Comparison of ENCODE assay signal across 9 cellular contexts in the genomic region with DNA sequence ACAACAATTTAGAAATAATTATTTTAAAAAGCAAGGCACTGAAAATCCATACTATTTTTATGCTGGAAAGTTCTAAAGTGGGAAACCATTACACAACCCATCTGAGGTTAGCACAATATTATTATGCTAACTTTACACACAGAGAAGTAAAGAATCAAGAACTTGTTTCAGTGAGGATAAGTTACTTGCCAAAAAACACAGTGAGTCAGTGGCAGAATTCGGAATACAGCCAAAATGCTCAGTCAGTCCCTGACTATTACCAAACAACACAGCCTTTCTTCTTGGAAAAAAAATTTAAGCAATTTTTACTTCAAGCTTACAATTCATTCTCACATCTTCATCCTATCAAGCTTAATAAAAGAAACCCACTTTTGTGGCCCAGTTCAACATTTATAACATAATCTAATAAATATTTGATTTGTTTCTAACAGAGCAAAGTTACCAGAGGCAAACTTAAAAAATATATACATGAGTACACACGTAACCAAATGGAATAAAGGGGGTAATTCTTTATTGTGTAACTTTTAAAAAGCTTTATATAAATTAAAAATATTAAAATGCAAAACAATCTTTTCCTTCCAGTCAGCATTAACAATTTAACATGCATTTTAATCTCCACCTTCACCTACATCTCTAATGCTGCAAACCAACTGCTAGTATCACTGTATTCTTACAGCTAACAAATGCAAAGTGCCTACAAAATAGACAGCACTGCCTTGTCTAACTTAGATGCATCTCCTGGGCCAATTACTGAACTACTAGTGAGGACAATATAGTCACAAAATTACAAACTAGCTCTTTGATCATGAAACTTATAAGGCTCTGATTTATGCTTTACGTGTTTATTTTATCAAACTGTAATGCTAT. TPM values are rescaled to one million over a fixed set of nuclear protein-coding genes. Genes with fewer than 3 reads are reported as not detected.
DNase-seq lines count a peak whose midpoint lies in the region; ATAC-seq, FAIRE-seq and TF ChIP-seq lines count a peak whose summit lies in the region.
"Had no signal": no experiment of that assay in that cellular context is flagged by ENCODE, and none has a peak within 500 bp of the region (broad histone marks: within the 10 kb centered on the region; RNA-seq: fewer than 3 reads in every experiment).

No MANE protein-coding gene starts in this region.

- H4K20me1 ChIP-seq in HepG2 (ENCODE audit: insufficient read depth, low read length), result no peaks in the 10 kb centered on the region

- no peaks in the 10 kb centered on the region for H3K27me3 ChIP-seq in liver (ENCODE audit: control insufficient read depth in 4 of 4, insufficient read depth in 4 of 4, low read length in 3 of 4)
- no peaks in the 10 kb centered on the region for H3K27me3 ChIP-seq in HepG2 (ENCODE audit: control insufficient read depth in 1 of 2, insufficient read depth in 2 of 2, low read length in 2 of 2)
- H3K27me3 ChIP-seq in breast epithelium, result no peaks in the 10 kb centered on the region

- H3K79me2 ChIP-seq in HepG2 (ENCODE audit: insufficient read depth, low read length), result no peaks in the 10 kb centered on the region

- DNase-seq in HepG2 (ENCODE audit: low spot score) (no peak), breast epithelium (ENCODE audit: low spot score in 2 of 2) (peak in 1 of 2 donors; percentile 57), kidney (no peak), T-helper 2 cell (no peak), NCI-H82 (lab: John Stamatoyannopoulos, UW) (no peak), DMS53 (lab: John Stamatoyannopoulos, UW) (no peak)
- DNase-seq in effector CD8-positive, alpha-beta T cell (lab: John Stamatoyannopoulos, UW), result no peak

- no peak for FAIRE-seq in HepG2 (lab: Jason Lieb, UNC)
- peak; percentile 72 for FAIRE-seq in kidney (lab: Jason Lieb, UNC)

- no peak for TF ChIP-seq EP300 in HepG2 (IDR thresholded peaks at IDR 0.05; ENCODE audit: low read depth in 2 of 2, low read length in 2 of 2)
- TF ChIP-seq EP300 in HepG2 (CRISPR knock-in tag; IDR thresholded peaks at IDR 0.05; ENCODE audit: borderline replicate concordance), result no peak

- WGBS in liver, result 76% methylated on average over 3 of the region's 3 CpGs
- 99% methylated on average over 3 of the region's 3 CpGs for WGBS in HepG2 (ENCODE audit: low lambda C conversion rate)

- H3K27ac ChIP-seq in liver (ENCODE audit: low read depth in 1 of 2, low read length in 2 of 2) (no peak overlapping the region), HepG2 (ENCODE audit: extremely low read length, insufficient read depth, low read length) (no peak overlapping the region), breast epithelium (peak overlapping the region; percentile 15 to 40), kidney (ENCODE audit: low read depth in 2 of 2, low read length in 2 of 2) (no peak overlapping the region)
- H3K27ac ChIP-seq: C4-2B had no signal

- no peak for ATAC-seq in HepG2

- TF ChIP-seq POLR2A in HepG2 (IDR thresholded peaks at IDR 0.05; ENCODE audit: insufficient read depth in 1 of 2, low read depth in 2 of 2, low read length in 2 of 2) (no peak), breast epithelium (IDR thresholded peaks at IDR 0.05) (no peak)

- POLR2A ChIA-PET in HepG2 (lab: Yijun Ruan, JAX), result no interaction called here

- H3K4me1 ChIP-seq in liver (ENCODE audit: control insufficient read depth in 4 of 4, insufficient read depth in 4 of 4, low read length in 3 of 4) (no peaks in the 10 kb centered on the region), HepG2 (ENCODE audit: insufficient read depth, low read length) (no peaks in the 10 kb centered on the region), breast epithelium (no peaks in the 10 kb centered on the region), kidney (ENCODE audit: control insufficient read depth in 1 of 2, insufficient read depth in 1 of 2, low read depth in 1 of 2, low read length in 2 of 2) (no peaks in the 10 kb centered on the region)

- no TSS peak for BruUV-seq in HepG2 (replicated peaks; lab: Mats Ljungman, UMichigan)

- peak in 1 of 2 donors; percentile 13 for TF ChIP-seq RAD21 in liver (IDR thresholded peaks at IDR 0.05)
- TF ChIP-seq RAD21 in HepG2 (CRISPR knock-in tag; IDR thresholded peaks at IDR 0.05), result no peak

- no peak overlapping the region for H3K4me2 ChIP-seq in HepG2 (ENCODE audit: low read depth, low read length)

- intact Hi-C loops in HepG2 (cut with micrococcal nuclease; ENCODE audit: unreplicated experiment) (no loop called here), breast epithelium (cut with DNase I; ENCODE audit: low total_unique reads) (no loop called here), kidney (cut with DNase I) (no loop called here)

- no peaks in the 10 kb centered on the region for H3K9me3 ChIP-seq in liver (ENCODE audit: control insufficient read depth in 4 of 4, low read length in 3 of 4)
- H3K9me3 ChIP-seq in HepG2 (ENCODE audit: low read length), result no peaks in the 10 kb centered on the region
- no peaks in the 10 kb centered on the region for H3K9me3 ChIP-seq in breast epithelium
- no peaks in the 10 kb centered on the region for H3K9me3 ChIP-seq in kidney (ENCODE audit: control insufficient read depth in 1 of 2, low read length in 2 of 2)

- CTCF ChIA-PET in HepG2 (lab: Yijun Ruan, JAX; ENCODE audit: low intra/inter-chr PET ratio, low total read pairs), result no interaction called here

- H3K36me3 ChIP-seq in liver (ENCODE audit: control insufficient read depth in 4 of 4, insufficient read depth in 3 of 4, low read depth in 1 of 4, low read length in 3 of 4) (no peaks in the 10 kb centered on the region), HepG2 (replicated peaks in 1 of 2; ENCODE audit: control insufficient read depth in 1 of 2, insufficient read depth in 2 of 2, low read length in 2 of 2) (peaks cover 0 to 8% of the 10 kb centered on the region in 2 experiments; a peak in 4 of 5 replicates), breast epithelium (no peaks in the 10 kb centered on the region), kidney (ENCODE audit: control insufficient read depth in 1 of 2, insufficient read depth in 2 of 2, low read length in 2 of 2) (no peaks in the 10 kb centered on the region)

- no peak overlapping the region for H2AFZ ChIP-seq in HepG2 (ENCODE audit: low read length)

- no peak overlapping the region for H3K4me3 ChIP-seq in liver (ENCODE audit: low read depth in 1 of 3, low read length in 3 of 3)
- H3K4me3 ChIP-seq in HepG2 (replicated peaks in 1 of 3; ENCODE audit: insufficient read depth in 1 of 3, low read depth in 2 of 3, low read length in 3 of 3), result no peak overlapping the region
- H3K4me3 ChIP-seq in breast epithelium, result no peak overlapping the region
- H3K4me3 ChIP-seq in kidney (ENCODE audit: low read length in 2 of 2), result no peak overlapping the region

- in situ Hi-C loops in HepG2 (cut with HindIII; ENCODE audit: extremely low pct_ligation_motif_present, low pct_unique_long_range_greater_than_20kb), result no loop called here

- H3K9ac ChIP-seq in liver (ENCODE audit: low read depth in 1 of 2, low read length in 2 of 2) (no peak overlapping the region), HepG2 (ENCODE audit: insufficient read depth, low read depth, low read length) (no peak overlapping the region), kidney (ENCODE audit: low read length in 2 of 2) (no peak overlapping the region)

- no peak for TF ChIP-seq CTCF in liver (IDR thresholded peaks at IDR 0.05; ENCODE audit: low read depth, low read length, missing input control)
- TF ChIP-seq CTCF in HepG2 (CRISPR knock-in tag; IDR thresholded peaks at IDR 0.05), result no peak
- no peak for TF ChIP-seq CTCF in breast epithelium (IDR thresholded peaks at IDR 0.05)
- no peak for TF ChIP-seq CTCF in kidney (IDR thresholded peaks at IDR 0.05; ENCODE audit: borderline replicate concordance, extremely low read depth, insufficient read depth)

TF ChIP-seq in liver, 16 proteins besides CTCF, POLR2A, EP300 and RAD21:
- TF ChIP-seq FOXA1 (IDR thresholded peaks at IDR 0.05) (no peak), JUND (IDR thresholded peaks at IDR 0.05) (peak; percentile 42 to 64), FOXA2 (IDR thresholded peaks at IDR 0.05) (no peak), RXRA (IDR thresholded peaks at IDR 0.05) (peak in 1 of 2 donors; percentile 19), SP1 (IDR thresholded peaks at IDR 0.05) (no peak)

TF ChIP-seq in HepG2, 621 proteins besides CTCF, POLR2A, EP300 and RAD21 (continues in another document):
- TF ChIP-seq ZNF432 (CRISPR knock-in tag; IDR thresholded peaks at IDR 0.05; ENCODE audit: borderline replicate concordance) (no peak), TAF1 (CRISPR knock-in tag; IDR thresholded peaks at IDR 0.05) (no peak), ZFP1 (CRISPR knock-in tag; IDR thresholded peaks at IDR 0.05) (no peak), ZNF136 (CRISPR knock-in tag; IDR thresholded peaks at IDR 0.05; ENCODE audit: low read depth) (no peak), ZNF790 (CRISPR knock-in tag; IDR thresholded peaks at IDR 0.05; ENCODE audit: borderline replicate concordance) (no peak), NCOA2 (CRISPR knock-in tag; IDR thresholded peaks at IDR 0.05) (no peak)

RNA-seq across cellular contexts. Expression of gene CCDC88A, which starts 55.2 kb away (rescaled TPM):
- total RNA-seq in liver, result 10 to 100 TPM; 20.3 to 31.0 TPM
- polyA plus RNA-seq in liver, result 10 to 100 TPM in 1 of 2 donors, 1 to 10 TPM in 1; 4.0 to 10.7 TPM
- total RNA-seq in HepG2 (2016; rRNA removed; fragmentation: Illumina TruSeq; extraction: Trizol), result 84.1 and 112 TPM in 2 replicates
- 8.0 and 11.9 TPM in 2 replicates for total RNA-seq in HepG2 (2016; cell fraction: cytosol; rRNA removed; fragmentation: Illumina TruSeq; extraction: Trizol; ENCODE audit: low read depth)
- 79.7 and 118 TPM in 2 replicates for total RNA-seq in HepG2 (2016; cell fraction: insoluble cytoplasmic fraction; rRNA removed; fragmentation: Illumina TruSeq; extraction: Trizol)
- 26.2 and 31.6 TPM in 2 replicates for total RNA-seq in HepG2 (2016; cell fraction: membrane; rRNA removed; fragmentation: Illumina TruSeq; extraction: Trizol)
- total RNA-seq in HepG2 (2016; cell fraction: nucleus; rRNA removed; fragmentation: Illumina TruSeq; extraction: Trizol), result 146 and 156 TPM in 2 replicates
- polyA plus RNA-seq in HepG2 (2011; rRNA removed), result 34.6 and 43.2 TPM in 2 replicates
- 13.5 and 21.7 TPM in 2 replicates for polyA plus RNA-seq in HepG2 (2011; cell fraction: cytosol; rRNA removed)
- 32.8 and 36.0 TPM in 2 replicates for polyA plus RNA-seq in HepG2 (2011; cell fraction: nucleus; rRNA removed)
- polyA plus RNA-seq in HepG2 (2012), result 26.1 and 33.7 TPM in 2 replicates
- 3.1 TPM in 2 replicates for polyA plus RNA-seq in HepG2 (2016; cell fraction: cytosol; fragmentation: Illumina TruSeq; extraction: Trizol; ENCODE audit: low read depth)
- 70.6 and 78.0 TPM in 2 replicates for polyA plus RNA-seq in HepG2 (2016; cell fraction: insoluble cytoplasmic fraction; fragmentation: Illumina TruSeq; extraction: Trizol; ENCODE audit: low read depth)
- 10.7 and 12.9 TPM in 2 replicates for polyA plus RNA-seq in HepG2 (2016; cell fraction: membrane; fragmentation: Illumina TruSeq; extraction: Trizol; ENCODE audit: low read depth)
- polyA plus RNA-seq in HepG2 (2016; cell fraction: nucleus; fragmentation: Illumina TruSeq; extraction: Trizol; ENCODE audit: insufficient read depth, low read depth), result 109 and 125 TPM in 2 replicates
- 85.4 and 100 TPM in 2 replicates for polyA minus RNA-seq in HepG2 (2011; rRNA and poly(A)+ RNA removed; ENCODE audit: low replicate concordance)
- polyA minus RNA-seq in HepG2 (2011; cell fraction: cytosol; rRNA and poly(A)+ RNA removed), result 37.2 and 51.3 TPM in 2 replicates
- polyA minus RNA-seq in HepG2 (2011; cell fraction: nucleus; rRNA and poly(A)+ RNA removed), result 204 and 205 TPM in 2 replicates
- 10 to 100 TPM; 36.1 to 74.6 (median 50.1) TPM for total RNA-seq in breast epithelium
- total RNA-seq in kidney, result 47.6 TPM
- 8.2 TPM for polyA plus RNA-seq in kidney (ENCODE audit: insufficient read depth, low read depth, low replicate concordance)

Comparison
In these comparisons a context has a peak if more than half of its experiments do, and no peak if none do; other contexts are left out.
1. H3K27ac ChIP-seq: peak in breast epithelium (2 of 2); none in liver (0 of 2), HepG2 (single experiment) and kidney (0 of 2).